Comparison of ENCODE assay signal across 8 cellular contexts in genomic region chr2:153519260-153519875, GRCh38. TPM values are rescaled to one million over a fixed set of nuclear protein-coding genes. Genes with fewer than 3 reads are reported as not detected.
DNase-seq lines count a peak whose midpoint lies in the region; ATAC-seq and TF ChIP-seq lines count a peak whose summit lies in the region.

No MANE protein-coding gene starts in this region.

- DNase-seq in DMS53 treated with DMSO at 0.1 percent for 48 hours (lab: John Stamatoyannopoulos, UW; ENCODE audit: unreplicated experiment) (peak; percentile 0), NCI-H82 treated with DMSO at 0.1 percent for 48 hours (lab: John Stamatoyannopoulos, UW; ENCODE audit: unreplicated experiment) (peak; percentile 42), foreskin melanocyte (peak; percentile 35), prostate gland (ENCODE audit: low spot score) (peak; percentile 56)
- peak; percentile 59 to 61 for DNase-seq in activated T-cell treated with anti-CD3 and anti-CD28 coated beads, Interleukin-2, amount 50 U/mL, for 48 hours

- 0% methylated on average over 1 of the region's 1 CpG for WGBS in prostate gland

- H3K4me3 ChIP-seq in prostate gland, result no peak overlapping the region

- no peaks in the 10 kb centered on the region for H3K4me1 ChIP-seq in prostate gland (replicated peaks)

- peak; percentile 51 to 93 (median 80) for TF ChIP-seq CTCF in prostate gland (IDR thresholded peaks at IDR 0.05)

- no peak for TF ChIP-seq POLR2A in prostate gland (IDR thresholded peaks at IDR 0.05)

- no peaks in the 10 kb centered on the region for H3K9me3 ChIP-seq in prostate gland

- H3K27ac ChIP-seq in prostate gland, result no peak overlapping the region

- H3K27me3 ChIP-seq in prostate gland (replicated peaks; ENCODE audit: insufficient read depth), result no peaks in the 10 kb centered on the region

- H3K36me3 ChIP-seq in prostate gland, result no peaks in the 10 kb centered on the region

- intact Hi-C loops in prostate gland (cut with DNase I), result no loop called here

- peak; percentile 62 for ATAC-seq in HG02938 (IDR thresholded peaks at IDR 0.05; ENCODE audit: unreplicated experiment)
- ATAC-seq in GM19023 (IDR thresholded peaks at IDR 0.05; ENCODE audit: unreplicated experiment), result no peak
- no peak for ATAC-seq in HG03159 (IDR thresholded peaks at IDR 0.05; ENCODE audit: unreplicated experiment)

RNA-seq across cellular contexts. Expression of gene RPRM, which starts 40.8 kb away (rescaled TPM):
- 1 to 10 TPM; 2.5 to 4.9 TPM for total RNA-seq in prostate gland

Comparison
In these comparisons a context has a peak if more than half of its experiments do, and no peak if none do; other contexts are left out.
1. DNase-seq: peak in every context shown above with its lines; median percentile 60 in activated T-cell treated with anti-CD3 and anti-CD28 coated beads, Interleukin-2, amount 50 U/mL, for 48 hours; 56 in prostate gland; 42 in NCI-H82 treated with DMSO at 0.1 percent for 48 hours; 35 in foreskin melanocyte; 0 in DMS53 treated with DMSO at 0.1 percent for 48 hours.